ENCODE assay signal across 8 cellular contexts in genomic region chr6:27608916-27609883, GRCh38.
A peak's percentile ranks its signal among the peaks of the same experiment; 100 is the strongest.
DNase-seq lines count a peak whose midpoint lies in the region; ATAC-seq and TF ChIP-seq lines count a peak whose summit lies in the region.

No MANE protein-coding gene starts in this region.

- no peak overlapping the region for H3K27ac ChIP-seq in psoas muscle

- peak; percentile 7 for TF ChIP-seq CTCF in psoas muscle (IDR thresholded peaks at IDR 0.05)

- H3K27me3 ChIP-seq in psoas muscle (ENCODE audit: insufficient read depth in 3 of 3, low read length in 2 of 3) = peaks cover 0 to 23% (median 8%) of the 10 kb centered on the region in 3 donors

- intact Hi-C loops in psoas muscle (cut with DNase I) = no loop called here

- H3K9me3 ChIP-seq in psoas muscle = no peaks in the 10 kb centered on the region

- no peaks in the 10 kb centered on the region for H3K36me3 ChIP-seq in psoas muscle (ENCODE audit: insufficient read depth in 1 of 2, low read depth in 1 of 2)

- WGBS in psoas muscle, 3 donors = 43 to 48% (median 44%) methylated on average over 8 of the region's 8 CpGs

- H3K4me1 ChIP-seq in psoas muscle = no peaks in the 10 kb centered on the region

- no peak for ATAC-seq in psoas muscle
- ATAC-seq in GM19463 (IDR thresholded peaks at IDR 0.05; ENCODE audit: unreplicated experiment) = no peak
- no peak for ATAC-seq in GM21786 (IDR thresholded peaks at IDR 0.05; ENCODE audit: unreplicated experiment)

- peak; percentile 17 for DNase-seq in stimulated activated CD4-positive, alpha-beta T cell treated with anti-CD3 and anti-CD28 coated beads, Interleukin-15, amount 100 ng/mL, for 24 hours
- DNase-seq in stimulated activated CD4-positive, alpha-beta T cell treated with anti-CD3 and anti-CD28 coated beads, Interleukin-4, amount 100 ng/mL, for 24 hours = no peak
- DNase-seq in NCI-H748 (lab: John Stamatoyannopoulos, UW; ENCODE audit: unreplicated experiment) (peak; percentile 72), dermis blood vessel endothelial cell (peak; percentile 80), psoas muscle (no peak), cerebellum (ENCODE audit: low spot score) (no peak)

- H3K4me3 ChIP-seq in psoas muscle = no peak overlapping the region

Comparison
In these comparisons a context has a peak if more than half of its experiments do, and no peak if none do; other contexts are left out.
1. DNase-seq: peak in stimulated activated CD4-positive, alpha-beta T cell treated with anti-CD3 and anti-CD28 coated beads, Interleukin-15, amount 100 ng/mL, for 24 hours (single experiment), NCI-H748 (single experiment) and dermis blood vessel endothelial cell (single experiment); none in stimulated activated CD4-positive, alpha-beta T cell treated with anti-CD3 and anti-CD28 coated beads, Interleukin-4, amount 100 ng/mL, for 24 hours (single experiment), psoas muscle (0 of 2) and cerebellum (single experiment).